8 cellular contexts compared by ENCODE assay signal in the genomic region with DNA sequence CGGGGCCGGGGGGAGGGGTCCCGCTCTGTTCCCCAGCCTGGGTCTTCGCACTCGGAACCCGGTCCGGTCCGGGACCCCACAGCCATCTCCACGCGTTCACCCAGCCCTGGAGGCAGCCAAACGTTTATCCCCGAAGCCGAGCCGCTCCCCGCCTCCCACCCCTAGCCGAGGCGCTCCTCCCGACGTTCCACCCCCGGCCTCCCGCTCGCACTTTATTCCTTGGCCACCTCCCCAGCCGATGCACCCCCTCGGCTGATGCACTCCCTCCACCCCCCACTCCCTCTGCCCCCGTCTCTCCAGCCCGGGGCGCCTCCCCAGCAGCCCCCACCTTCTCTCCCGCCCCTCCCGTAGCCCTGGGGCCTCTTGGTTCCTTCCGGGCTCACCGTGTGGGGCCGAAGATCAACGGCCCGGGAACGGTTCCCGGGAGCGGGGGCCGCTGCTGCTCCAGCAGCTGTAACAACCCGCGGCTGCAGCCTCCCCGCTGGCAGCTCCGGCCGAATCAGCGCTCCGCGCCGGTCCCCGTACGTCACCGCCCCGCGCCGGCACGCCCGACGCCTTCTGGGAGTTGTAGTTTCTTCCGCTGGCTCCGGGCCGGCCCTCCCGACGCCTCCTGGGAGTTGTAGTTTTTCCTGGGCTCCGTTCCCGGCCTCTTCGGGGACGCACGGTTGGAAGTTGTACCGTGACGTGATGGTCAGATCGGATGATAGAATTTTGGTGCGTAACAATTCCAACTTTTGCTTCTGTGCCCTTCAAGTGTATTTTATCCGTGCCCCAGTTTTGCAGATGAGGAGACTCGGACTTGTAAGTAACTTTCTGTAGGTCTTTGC. TPM values are rescaled to one million over a fixed set of nuclear protein-coding genes. Genes with fewer than 3 reads are reported as not detected.
DNase-seq lines count a peak whose midpoint lies in the region; TF ChIP-seq lines count a peak whose summit lies in the region.

A gene with protein sequence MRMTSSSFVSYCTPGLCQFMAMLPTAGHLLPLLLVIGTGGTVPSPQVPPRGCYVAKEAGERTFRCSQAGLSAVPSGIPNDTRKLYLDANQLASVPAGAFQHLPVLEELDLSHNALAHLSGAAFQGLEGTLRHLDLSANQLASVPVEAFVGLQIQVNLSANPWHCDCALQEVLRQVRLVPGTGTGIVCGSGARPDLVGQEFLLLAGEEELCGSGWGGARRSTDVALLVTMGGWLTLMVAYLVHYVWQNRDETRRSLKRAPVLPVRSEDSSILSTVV (plus strand): TSS at position 632 of the 827 bp plus-strand sequence. CDS start 13,792 bp downstream, outside the sequence.
A gene with protein sequence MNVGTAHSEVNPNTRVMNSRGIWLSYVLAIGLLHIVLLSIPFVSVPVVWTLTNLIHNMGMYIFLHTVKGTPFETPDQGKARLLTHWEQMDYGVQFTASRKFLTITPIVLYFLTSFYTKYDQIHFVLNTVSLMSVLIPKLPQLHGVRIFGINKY (minus strand): TSS at position 501 of the 827 bp plus-strand sequence. CDS start 3,398 bp downstream, outside the sequence.

- CTCF ChIA-PET in HEK293T (lab: Yijun Ruan, JAX), result interaction anchor here (0.6 to 0.9 kb wide), 3 partner anchors 12 to 999 kb away, joined by 3 to 4 read pairs (median 3); no protein-coding TSS in a partner anchor

- TF ChIP-seq CTCF in NB4 (IDR thresholded peaks at IDR 0.05; ENCODE audit: low read depth, low read length), result no peak

- POLR2A ChIA-PET in HEK293T (lab: Yijun Ruan, JAX), result interaction anchor here (1.0 to 1.5 kb wide), 6 partner anchors 12 to 291 kb away, joined by 3 to 6 read pairs (median 4); a partner anchor contains a TSS

- DNase-seq in GDM1 (lab: John Stamatoyannopoulos, UW) (peak; percentile 81), HEK293T (ENCODE audit: extremely low spot score) (peak; percentile 91), NB4 (ENCODE audit: low read depth) (peak; percentile 95), SK-N-DZ (ENCODE audit: low spot score) (peak; percentile 87), germinal center (ENCODE audit: low spot score) (peak; percentile 93), non-pigmented ciliary epithelial cell (ENCODE audit: low read depth) (peak; percentile 55), superior temporal gyrus (ENCODE audit: extremely low spot score) (peak; percentile 94)
- DNase-seq in activated naive CD4-positive, alpha-beta T cell treated with anti-CD3 and anti-CD28 coated beads, Interleukin-2, amount 50 U/mL, for 16 hours, result peak; percentile 91

- TF ChIP-seq POLR2A in NB4 (IDR thresholded peaks at IDR 0.05; ENCODE audit: extremely low read depth, insufficient read length), result peak; percentile 61

- peak within 1 kb of the TSS; percentile 72 for H3K4me3 ChIP-seq in NB4 (ENCODE audit: low read depth, low read length)

TF ChIP-seq in HEK293T, 16 proteins besides CTCF, POLR2A, EP300 and RAD21:
- TF ChIP-seq ELF4 (IDR thresholded peaks at IDR 0.05) (peak; percentile 86), FOXA1 (IDR thresholded peaks at IDR 0.05) (no peak)

RNA-seq across cellular contexts. Expression of the first gene that starts in this region (rescaled TPM):
- polyA plus RNA-seq in SK-N-DZ (2014; cell fraction: cytosol; rRNA removed), result not detected in 2 replicates
- not detected in 2 replicates for polyA plus RNA-seq in SK-N-DZ (2014; cell fraction: nucleus; rRNA removed)

RNA-seq across cellular contexts. Expression of the second gene that starts in this region (rescaled TPM):
- 23.9 and 33.0 TPM in 2 replicates for polyA plus RNA-seq in SK-N-DZ (2014; cell fraction: cytosol; rRNA removed)
- 23.2 and 24.6 TPM in 2 replicates for polyA plus RNA-seq in SK-N-DZ (2014; cell fraction: nucleus; rRNA removed)

Comparison
In these comparisons a context has a peak if more than half of its experiments do, and no peak if none do; other contexts are left out.
1. Peak in every context shown above with its lines: DNase-seq and H3K4me3 ChIP-seq.